In the genomic region with DNA sequence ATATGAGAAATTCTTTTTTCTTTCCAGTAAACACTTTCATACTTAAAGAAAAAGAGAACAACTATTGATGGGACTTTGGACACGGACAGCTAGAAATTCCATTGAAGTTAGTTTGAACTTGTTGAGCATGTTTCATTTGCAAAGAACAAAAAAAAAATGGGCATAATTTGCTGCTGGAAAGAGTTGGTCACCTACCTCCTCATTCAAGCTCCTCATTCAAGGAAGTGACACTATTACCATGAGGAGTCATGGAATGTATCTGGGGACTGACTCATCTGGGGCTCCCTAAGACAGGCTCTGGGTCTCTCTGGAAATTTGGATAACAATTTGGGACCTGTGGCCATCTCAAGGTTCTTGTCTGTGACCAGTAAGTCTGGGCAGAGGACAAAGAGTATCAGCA, we compare ENCODE assay signal across 1 cellular context.
TF ChIP-seq lines count a peak whose summit lies in the region.

No MANE protein-coding gene starts in this region.

TF ChIP-seq in H1, 55 proteins besides CTCF, POLR2A, EP300 and RAD21:
- TF ChIP-seq ZNF274 (IDR thresholded peaks at IDR 0.05; ENCODE audit: borderline replicate concordance, extremely low read depth, low read length) (no peak), PHF8 (conservative IDR thresholded peaks at IDR 0.05; ENCODE audit: low read depth, low read length) (no peak), MAFK (IDR thresholded peaks at IDR 0.05; ENCODE audit: low read depth, low read length) (no peak), KDM1A (IDR thresholded peaks at IDR 0.05; ENCODE audit: borderline replicate concordance, low read length) (no peak), SRF (IDR thresholded peaks at IDR 0.05; ENCODE audit: low read depth, low read length) (no peak), CBX8 (IDR thresholded peaks at IDR 0.05; ENCODE audit: borderline replicate concordance, low read depth, low read length) (no peak), BRCA1 (IDR thresholded peaks at IDR 0.05; ENCODE audit: low read depth, low read length) (no peak), CTBP2 (IDR thresholded peaks at IDR 0.05; ENCODE audit: borderline replicate concordance, insufficient read depth, insufficient read length, low read length) (no peak), RFX5 (IDR thresholded peaks at IDR 0.05; ENCODE audit: borderline replicate concordance, low read depth, low read length) (no peak), YY1 (IDR thresholded peaks at IDR 0.05; ENCODE audit: low read depth, low read length) (no peak)
- TF ChIP-seq, protein P1, sequence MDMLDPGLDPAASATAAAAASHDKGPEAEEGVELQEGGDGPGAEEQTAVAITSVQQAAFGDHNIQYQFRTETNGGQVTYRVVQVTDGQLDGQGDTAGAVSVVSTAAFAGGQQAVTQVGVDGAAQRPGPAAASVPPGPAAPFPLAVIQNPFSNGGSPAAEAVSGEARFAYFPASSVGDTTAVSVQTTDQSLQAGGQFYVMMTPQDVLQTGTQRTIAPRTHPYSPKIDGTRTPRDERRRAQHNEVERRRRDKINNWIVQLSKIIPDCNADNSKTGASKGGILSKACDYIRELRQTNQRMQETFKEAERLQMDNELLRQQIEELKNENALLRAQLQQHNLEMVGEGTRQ (IDR thresholded peaks at IDR 0.05; ENCODE audit: low read length): no peak
